Comparison of ENCODE assay signal across 1 cellular context in the genomic region with DNA sequence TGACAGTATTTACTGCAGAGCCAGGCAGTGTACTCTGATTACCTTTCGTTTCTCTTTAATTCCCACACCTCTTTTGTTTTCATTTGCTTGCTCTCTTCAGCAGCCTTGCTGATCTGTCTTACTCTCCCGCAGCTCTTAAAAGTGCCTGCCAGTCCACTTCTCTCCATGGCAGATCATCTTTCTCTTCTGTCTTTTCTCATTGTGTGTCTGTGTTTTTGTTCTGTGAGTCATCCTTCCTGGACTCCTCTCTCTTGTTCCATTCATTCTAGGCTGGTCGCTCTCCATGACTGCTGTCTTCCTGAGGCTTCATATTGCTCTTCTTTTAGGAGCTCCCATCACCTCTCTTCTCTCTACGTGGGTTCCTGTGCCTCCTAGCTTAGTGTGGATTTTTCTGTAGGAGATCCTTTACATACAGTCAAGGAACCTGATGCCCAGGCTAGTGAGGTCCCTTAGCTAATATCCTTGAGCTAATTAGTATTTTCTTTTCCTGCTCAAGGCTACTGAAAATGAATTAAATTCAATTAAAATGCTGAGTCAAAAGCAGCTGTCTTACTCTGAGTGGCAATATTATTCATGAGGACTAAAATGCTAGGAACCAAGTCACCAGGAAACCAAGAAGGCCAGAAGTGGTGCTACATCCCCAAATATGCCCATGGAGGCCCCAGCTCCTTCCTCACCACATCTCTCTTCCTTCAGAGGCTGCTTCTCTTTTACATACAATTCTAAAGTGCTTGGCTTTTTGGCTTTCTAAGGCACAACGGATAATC.
TF ChIP-seq lines count a peak whose summit lies in the region.

No MANE protein-coding gene starts in this region.

TF ChIP-seq in GM23338, 12 proteins besides CTCF, POLR2A, EP300 and RAD21 (continued from another document):
- TF ChIP-seq, protein P1, sequence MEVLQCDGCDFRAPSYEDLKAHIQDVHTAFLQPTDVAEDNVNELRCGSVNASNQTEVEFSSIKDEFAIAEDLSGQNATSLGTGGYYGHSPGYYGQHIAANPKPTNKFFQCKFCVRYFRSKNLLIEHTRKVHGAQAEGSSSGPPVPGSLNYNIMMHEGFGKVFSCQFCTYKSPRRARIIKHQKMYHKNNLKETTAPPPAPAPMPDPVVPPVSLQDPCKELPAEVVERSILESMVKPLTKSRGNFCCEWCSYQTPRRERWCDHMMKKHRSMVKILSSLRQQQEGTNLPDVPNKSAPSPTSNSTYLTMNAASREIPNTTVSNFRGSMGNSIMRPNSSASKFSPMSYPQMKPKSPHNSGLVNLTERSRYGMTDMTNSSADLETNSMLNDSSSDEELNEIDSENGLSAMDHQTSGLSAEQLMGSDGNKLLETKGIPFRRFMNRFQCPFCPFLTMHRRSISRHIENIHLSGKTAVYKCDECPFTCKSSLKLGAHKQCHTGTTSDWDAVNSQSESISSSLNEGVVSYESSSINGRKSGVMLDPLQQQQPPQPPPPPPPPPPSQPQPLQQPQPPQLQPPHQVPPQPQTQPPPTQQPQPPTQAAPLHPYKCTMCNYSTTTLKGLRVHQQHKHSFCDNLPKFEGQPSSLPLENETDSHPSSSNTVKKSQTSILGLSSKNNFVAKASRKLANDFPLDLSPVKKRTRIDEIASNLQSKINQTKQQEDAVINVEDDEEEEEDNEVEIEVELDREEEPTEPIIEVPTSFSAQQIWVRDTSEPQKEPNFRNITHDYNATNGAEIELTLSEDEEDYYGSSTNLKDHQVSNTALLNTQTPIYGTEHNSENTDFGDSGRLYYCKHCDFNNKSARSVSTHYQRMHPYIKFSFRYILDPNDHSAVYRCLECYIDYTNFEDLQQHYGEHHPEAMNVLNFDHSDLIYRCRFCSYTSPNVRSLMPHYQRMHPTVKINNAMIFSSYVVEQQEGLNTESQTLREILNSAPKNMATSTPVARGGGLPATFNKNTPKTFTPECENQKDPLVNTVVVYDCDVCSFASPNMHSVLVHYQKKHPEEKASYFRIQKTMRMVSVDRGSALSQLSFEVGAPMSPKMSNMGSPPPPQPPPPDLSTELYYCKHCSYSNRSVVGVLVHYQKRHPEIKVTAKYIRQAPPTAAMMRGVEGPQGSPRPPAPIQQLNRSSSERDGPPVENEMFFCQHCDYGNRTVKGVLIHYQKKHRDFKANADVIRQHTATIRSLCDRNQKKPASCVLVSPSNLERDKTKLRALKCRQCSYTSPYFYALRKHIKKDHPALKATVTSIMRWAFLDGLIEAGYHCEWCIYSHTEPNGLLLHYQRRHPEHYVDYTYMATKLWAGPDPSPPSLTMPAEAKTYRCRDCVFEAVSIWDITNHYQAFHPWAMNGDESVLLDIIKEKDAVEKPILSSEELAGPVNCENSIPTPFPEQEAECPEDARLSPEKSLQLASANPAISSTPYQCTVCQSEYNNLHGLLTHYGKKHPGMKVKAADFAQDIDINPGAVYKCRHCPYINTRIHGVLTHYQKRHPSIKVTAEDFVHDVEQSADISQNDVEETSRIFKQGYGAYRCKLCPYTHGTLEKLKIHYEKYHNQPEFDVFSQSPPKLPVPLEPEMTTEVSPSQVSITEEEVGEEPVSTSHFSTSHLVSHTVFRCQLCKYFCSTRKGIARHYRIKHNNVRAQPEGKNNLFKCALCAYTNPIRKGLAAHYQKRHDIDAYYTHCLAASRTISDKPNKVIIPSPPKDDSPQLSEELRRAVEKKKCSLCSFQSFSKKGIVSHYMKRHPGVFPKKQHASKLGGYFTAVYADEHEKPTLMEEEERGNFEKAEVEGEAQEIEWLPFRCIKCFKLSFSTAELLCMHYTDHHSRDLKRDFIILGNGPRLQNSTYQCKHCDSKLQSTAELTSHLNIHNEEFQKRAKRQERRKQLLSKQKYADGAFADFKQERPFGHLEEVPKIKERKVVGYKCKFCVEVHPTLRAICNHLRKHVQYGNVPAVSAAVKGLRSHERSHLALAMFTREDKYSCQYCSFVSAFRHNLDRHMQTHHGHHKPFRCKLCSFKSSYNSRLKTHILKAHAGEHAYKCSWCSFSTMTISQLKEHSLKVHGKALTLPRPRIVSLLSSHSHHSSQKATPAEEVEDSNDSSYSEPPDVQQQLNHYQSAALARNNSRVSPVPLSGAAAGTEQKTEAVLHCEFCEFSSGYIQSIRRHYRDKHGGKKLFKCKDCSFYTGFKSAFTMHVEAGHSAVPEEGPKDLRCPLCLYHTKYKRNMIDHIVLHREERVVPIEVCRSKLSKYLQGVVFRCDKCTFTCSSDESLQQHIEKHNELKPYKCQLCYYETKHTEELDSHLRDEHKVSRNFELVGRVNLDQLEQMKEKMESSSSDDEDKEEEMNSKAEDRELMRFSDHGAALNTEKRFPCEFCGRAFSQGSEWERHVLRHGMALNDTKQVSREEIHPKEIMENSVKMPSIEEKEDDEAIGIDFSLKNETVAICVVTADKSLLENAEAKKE (CRISPR knock-in tag; IDR thresholded peaks at IDR 0.05) = no peak
- TF ChIP-seq STAT1 (IDR thresholded peaks at IDR 0.05; ENCODE audit: unreplicated experiment) = no peak
- no peak for TF ChIP-seq ZNF331 (CRISPR knock-in tag; IDR thresholded peaks at IDR 0.05; ENCODE audit: low read depth)
- TF ChIP-seq, protein P2, sequence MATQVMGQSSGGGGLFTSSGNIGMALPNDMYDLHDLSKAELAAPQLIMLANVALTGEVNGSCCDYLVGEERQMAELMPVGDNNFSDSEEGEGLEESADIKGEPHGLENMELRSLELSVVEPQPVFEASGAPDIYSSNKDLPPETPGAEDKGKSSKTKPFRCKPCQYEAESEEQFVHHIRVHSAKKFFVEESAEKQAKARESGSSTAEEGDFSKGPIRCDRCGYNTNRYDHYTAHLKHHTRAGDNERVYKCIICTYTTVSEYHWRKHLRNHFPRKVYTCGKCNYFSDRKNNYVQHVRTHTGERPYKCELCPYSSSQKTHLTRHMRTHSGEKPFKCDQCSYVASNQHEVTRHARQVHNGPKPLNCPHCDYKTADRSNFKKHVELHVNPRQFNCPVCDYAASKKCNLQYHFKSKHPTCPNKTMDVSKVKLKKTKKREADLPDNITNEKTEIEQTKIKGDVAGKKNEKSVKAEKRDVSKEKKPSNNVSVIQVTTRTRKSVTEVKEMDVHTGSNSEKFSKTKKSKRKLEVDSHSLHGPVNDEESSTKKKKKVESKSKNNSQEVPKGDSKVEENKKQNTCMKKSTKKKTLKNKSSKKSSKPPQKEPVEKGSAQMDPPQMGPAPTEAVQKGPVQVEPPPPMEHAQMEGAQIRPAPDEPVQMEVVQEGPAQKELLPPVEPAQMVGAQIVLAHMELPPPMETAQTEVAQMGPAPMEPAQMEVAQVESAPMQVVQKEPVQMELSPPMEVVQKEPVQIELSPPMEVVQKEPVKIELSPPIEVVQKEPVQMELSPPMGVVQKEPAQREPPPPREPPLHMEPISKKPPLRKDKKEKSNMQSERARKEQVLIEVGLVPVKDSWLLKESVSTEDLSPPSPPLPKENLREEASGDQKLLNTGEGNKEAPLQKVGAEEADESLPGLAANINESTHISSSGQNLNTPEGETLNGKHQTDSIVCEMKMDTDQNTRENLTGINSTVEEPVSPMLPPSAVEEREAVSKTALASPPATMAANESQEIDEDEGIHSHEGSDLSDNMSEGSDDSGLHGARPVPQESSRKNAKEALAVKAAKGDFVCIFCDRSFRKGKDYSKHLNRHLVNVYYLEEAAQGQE (IDR thresholded peaks at IDR 0.05; ENCODE audit: unreplicated experiment) = no peak
- TF ChIP-seq CREB1 (CRISPR knock-in tag; IDR thresholded peaks at IDR 0.05; ENCODE audit: low read depth) = no peak
- TF ChIP-seq, protein P3, sequence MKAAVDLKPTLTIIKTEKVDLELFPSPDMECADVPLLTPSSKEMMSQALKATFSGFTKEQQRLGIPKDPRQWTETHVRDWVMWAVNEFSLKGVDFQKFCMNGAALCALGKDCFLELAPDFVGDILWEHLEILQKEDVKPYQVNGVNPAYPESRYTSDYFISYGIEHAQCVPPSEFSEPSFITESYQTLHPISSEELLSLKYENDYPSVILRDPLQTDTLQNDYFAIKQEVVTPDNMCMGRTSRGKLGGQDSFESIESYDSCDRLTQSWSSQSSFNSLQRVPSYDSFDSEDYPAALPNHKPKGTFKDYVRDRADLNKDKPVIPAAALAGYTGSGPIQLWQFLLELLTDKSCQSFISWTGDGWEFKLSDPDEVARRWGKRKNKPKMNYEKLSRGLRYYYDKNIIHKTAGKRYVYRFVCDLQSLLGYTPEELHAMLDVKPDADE (IDR thresholded peaks at IDR 0.05) = no peak
- TF ChIP-seq JUNB (IDR thresholded peaks at IDR 0.05; ENCODE audit: unreplicated experiment) = no peak
- TF ChIP-seq ZNF114 (CRISPR knock-in tag; IDR thresholded peaks at IDR 0.05) = no peak
